Comparison of ENCODE assay signal across 17 cellular contexts in the genomic region with DNA sequence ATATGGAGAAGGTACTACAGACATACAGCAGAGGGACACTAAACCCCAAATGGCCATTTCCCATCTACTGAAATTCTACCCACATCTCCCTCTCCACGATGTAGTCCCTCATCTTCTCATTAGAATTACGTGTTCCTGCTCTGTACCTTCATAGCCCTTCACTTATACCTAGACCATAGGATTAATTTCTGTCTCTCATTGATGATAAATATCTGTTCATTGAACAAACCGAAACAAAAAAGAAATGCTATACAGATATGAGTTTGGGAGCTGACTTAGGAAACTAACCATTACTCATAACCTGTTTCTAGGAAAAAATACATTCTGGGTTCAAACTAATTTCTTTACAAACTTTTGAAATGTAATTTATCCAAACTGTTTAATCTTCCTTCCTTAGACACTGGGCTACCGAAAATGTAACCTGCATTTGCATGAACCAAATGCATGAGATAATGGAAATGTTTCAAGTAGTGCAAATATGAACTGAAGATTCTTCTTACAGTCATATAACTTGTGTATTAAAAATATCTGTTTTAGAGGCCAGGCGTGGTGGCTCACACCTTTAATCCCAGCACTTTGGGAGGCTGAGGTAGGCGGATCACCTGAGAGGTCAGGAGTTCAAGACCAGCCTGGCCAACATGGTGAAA.
A peak's percentile ranks its signal among the peaks of the same experiment; 100 is the strongest.
DNase-seq lines count a peak whose midpoint lies in the region; ATAC-seq, FAIRE-seq and TF ChIP-seq lines count a peak whose summit lies in the region.
"Had no signal": no experiment of that assay in that cellular context is flagged by ENCODE, and none has a peak within 500 bp of the region (broad histone marks: within the 10 kb centered on the region; RNA-seq: fewer than 3 reads in every experiment).

No MANE protein-coding gene starts in this region.

- H3K79me2 ChIP-seq in K562 (ENCODE audit: control insufficient read depth, insufficient read depth, low read length) (no peaks in the 10 kb centered on the region), OCI-LY7 (ENCODE audit: insufficient read depth, low read depth, low read length) (no peaks in the 10 kb centered on the region)

- in situ Hi-C loops in K562 (cut with MboI): no loop called here

- H3K9me3 Mint-ChIP-seq in activated T-cell treated with anti-CD3 and anti-CD28 coated beads, Interleukin-2, amount 50 U/mL, for 72 hours: no peaks in the 10 kb centered on the region
- no peaks in the 10 kb centered on the region for H3K9me3 Mint-ChIP-seq in activated CD8-positive, alpha-beta T cell treated with anti-CD3 and anti-CD28 coated beads for 36 hours
- no peaks in the 10 kb centered on the region for H3K9me3 Mint-ChIP-seq in stimulated activated effector memory CD8-positive, alpha-beta T cell treated with anti-CD3 and anti-CD28 coated beads, Interleukin-12 subunit alpha, Interleukin-12 subunit beta, amount 100 ng/mL, for 72 hours
- H3K9me3 Mint-ChIP-seq: CD14-positive monocyte, HFFc6 had no signal

- TF ChIP-seq EP300 in K562 (IDR thresholded peaks at IDR 0.05; ENCODE audit: low read length): no peak

- no peak overlapping the region for H2AFZ ChIP-seq in K562 (ENCODE audit: low read depth, low read length)
- no peak overlapping the region for H2AFZ ChIP-seq in OCI-LY7 (ENCODE audit: low read length)
- H2AFZ ChIP-seq: PC-9 had no signal

- H3K4me1 Mint-ChIP-seq in activated T-cell treated with anti-CD3 and anti-CD28 coated beads, Interleukin-2, amount 50 U/mL, for 72 hours (ENCODE audit: low read depth): peaks cover 42% of the 10 kb centered on the region
- H3K4me1 Mint-ChIP-seq in activated CD8-positive, alpha-beta T cell treated with anti-CD3 and anti-CD28 coated beads for 36 hours (ENCODE audit: low read depth): peaks cover 44% of the 10 kb centered on the region
- peaks cover 14% of the 10 kb centered on the region for H3K4me1 Mint-ChIP-seq in stimulated activated effector memory CD8-positive, alpha-beta T cell treated with anti-CD3 and anti-CD28 coated beads, Interleukin-12 subunit alpha, Interleukin-12 subunit beta, amount 100 ng/mL, for 72 hours
- H3K4me1 Mint-ChIP-seq: CD14-positive monocyte had no signal

- H3K9me2 ChIP-seq in OCI-LY7 (ENCODE audit: insufficient read depth, low read length): no peaks in the 10 kb centered on the region

- H3K36me3 ChIP-seq in K562 (ENCODE audit: control insufficient read depth, insufficient read depth, low read length): no peaks in the 10 kb centered on the region
- H3K36me3 ChIP-seq in OCI-LY7 (ENCODE audit: insufficient read depth, low read length): peaks cover 55% of the 10 kb centered on the region

- FAIRE-seq in K562 (lab: Jason Lieb, UNC): no peak

- no peaks in the 10 kb centered on the region for H3K27me3 Mint-ChIP-seq in activated T-cell treated with anti-CD3 and anti-CD28 coated beads, Interleukin-2, amount 50 U/mL, for 72 hours (ENCODE audit: low read depth)
- no peaks in the 10 kb centered on the region for H3K27me3 Mint-ChIP-seq in activated CD8-positive, alpha-beta T cell treated with anti-CD3 and anti-CD28 coated beads for 36 hours

- intact Hi-C loops in activated CD8-positive, alpha-beta T cell treated with anti-CD3 and anti-CD28 coated beads for 36 hours (cut with micrococcal nuclease): no loop called here
- intact Hi-C loops in K562 (cut with micrococcal nuclease) (no loop called here), OCI-LY7 (cut with micrococcal nuclease; ENCODE audit: unreplicated experiment) (no loop called here)

- no peak for TF ChIP-seq CTCF in activated CD8-positive, alpha-beta T cell treated with anti-CD3 and anti-CD28 coated beads for 36 hours (IDR thresholded peaks at IDR 0.05)
- TF ChIP-seq CTCF in K562 (IDR thresholded peaks at IDR 0.05 in 2 of 3, conservative IDR thresholded peaks at IDR 0.05 in 1 of 3; ENCODE audit: insufficient read depth in 2 of 3, low read depth in 1 of 3, low read length in 3 of 3): no peak
- TF ChIP-seq CTCF in OCI-LY7 (conservative IDR thresholded peaks at IDR 0.05; ENCODE audit: low read length): no peak

- H4K20me1 ChIP-seq in K562 (replicated peaks; ENCODE audit: control insufficient read depth, insufficient read depth, low read length) (no peaks in the 10 kb centered on the region), OCI-LY7 (ENCODE audit: insufficient read depth, low read length) (no peaks in the 10 kb centered on the region)

- peaks cover 0 to 8% of the 10 kb centered on the region in 2 experiments; a peak in 2 of 5 replicates for H3K27me3 ChIP-seq in K562 (ENCODE audit: control insufficient read depth in 2 of 2, insufficient read depth in 2 of 2, low read length in 2 of 2)

- CTCF ChIA-PET in activated CD8-positive, alpha-beta T cell treated with anti-CD3 and anti-CD28 coated beads for 36 hours (lab: Charles Lee): interaction anchor here (1.8 kb wide), 1 partner anchor 8 kb away, joined by 4 read pairs; no protein-coding TSS in a partner anchor
- CTCF ChIA-PET in K562 (lab: Yijun Ruan, JAX; ENCODE audit: low intra/inter-chr PET ratio): no interaction called here
- CTCF ChIA-PET in OCI-LY7 (lab: Charles Lee; ENCODE audit: unreplicated experiment): no interaction called here

- no peak overlapping the region for H3K27ac ChIP-seq in K562 (ENCODE audit: extremely low read depth, low read depth, low read length)
- no peak overlapping the region for H3K27ac ChIP-seq in OCI-LY7 (ENCODE audit: low read depth, low read length, poor library complexity, severe bottlenecking)
- H3K27ac ChIP-seq: PC-9, SK-N-MC had no signal

- no peak for TF ChIP-seq POLR2A in K562 (conservative IDR thresholded peaks at IDR 0.05)

- POLR2A ChIA-PET in activated CD8-positive, alpha-beta T cell treated with anti-CD3 and anti-CD28 coated beads for 36 hours (lab: Charles Lee): interaction anchor here (1.0 to 1.4 kb wide), 2 partner anchors 18 to 20 kb away, joined by 3 to 4 read pairs; no protein-coding TSS in a partner anchor
- POLR2A ChIA-PET in K562 (lab: Yijun Ruan, JAX) (interaction anchor here (1.1 kb wide), 1 partner anchor 10 kb away, joined by 4 read pairs; no protein-coding TSS in a partner anchor), OCI-LY7 (lab: Charles Lee) (interaction anchor here (0.7 kb wide), 1 partner anchor 426 kb away, joined by 8 read pairs; no protein-coding TSS in a partner anchor)

- WGBS in K562 (ENCODE audit: insufficient coverage, low coverage, missing lambda C conversion rate): 11% methylated on average over 6 of the region's 6 CpGs

- H3K4me2 ChIP-seq in K562 (ENCODE audit: insufficient read depth, low read length): no peak overlapping the region; the same call in 1 of the 2 replicates
- H3K4me2 ChIP-seq in OCI-LY7 (ENCODE audit: low read length): no peak overlapping the region
- H3K4me2 ChIP-seq: PC-9 had no signal

- H3K4me3 Mint-ChIP-seq in activated T-cell treated with anti-CD3 and anti-CD28 coated beads, Interleukin-2, amount 50 U/mL, for 72 hours: peak overlapping the region in 1 of 2 donors; percentile 39
- H3K4me3 Mint-ChIP-seq in activated CD8-positive, alpha-beta T cell treated with anti-CD3 and anti-CD28 coated beads for 36 hours: no peak overlapping the region
- H3K4me3 Mint-ChIP-seq in stimulated activated effector memory CD8-positive, alpha-beta T cell treated with anti-CD3 and anti-CD28 coated beads, Interleukin-12 subunit alpha, Interleukin-12 subunit beta, amount 100 ng/mL, for 72 hours: no peak overlapping the region
- H3K4me3 Mint-ChIP-seq: CD14-positive monocyte, HFFc6 had no signal

- H3K4me3 ChIP-seq in K562 (no peak overlapping the region), OCI-LY7 (ENCODE audit: low read depth, low read length, poor library complexity, severe bottlenecking) (no peak overlapping the region)
- H3K4me3 ChIP-seq: PC-9 had no signal

- ATAC-seq in activated T-cell treated with anti-CD3 and anti-CD28 coated beads, Interleukin-2, amount 50 U/mL, for 72 hours (replicated peaks in 1 of 2): peak; percentile 64 to 75
- ATAC-seq in activated CD8-positive, alpha-beta T cell treated with anti-CD3 and anti-CD28 coated beads for 36 hours: peak; percentile 69
- ATAC-seq in K562 (no peak), GM18868 (IDR thresholded peaks at IDR 0.05; ENCODE audit: unreplicated experiment) (no peak)
- ATAC-seq in stimulated activated effector memory CD8-positive, alpha-beta T cell treated with anti-CD3 and anti-CD28 coated beads, Interleukin-12 subunit alpha, Interleukin-12 subunit beta, amount 100 ng/mL, for 72 hours: peak; percentile 89

- H3K36me3 Mint-ChIP-seq in activated T-cell treated with anti-CD3 and anti-CD28 coated beads, Interleukin-2, amount 50 U/mL, for 72 hours (ENCODE audit: insufficient read depth in 2 of 2): peaks cover 0 to 24% of the 10 kb centered on the region in 2 donors
- H3K36me3 Mint-ChIP-seq in activated CD8-positive, alpha-beta T cell treated with anti-CD3 and anti-CD28 coated beads for 36 hours (ENCODE audit: low read depth): peaks cover 47% of the 10 kb centered on the region
- H3K36me3 Mint-ChIP-seq in stimulated activated effector memory CD8-positive, alpha-beta T cell treated with anti-CD3 and anti-CD28 coated beads, Interleukin-12 subunit alpha, Interleukin-12 subunit beta, amount 100 ng/mL, for 72 hours: peaks cover 16% of the 10 kb centered on the region
- H3K36me3 Mint-ChIP-seq: CD14-positive monocyte had no signal

- H3K9me3 ChIP-seq in K562 (replicated peaks; ENCODE audit: control insufficient read depth, insufficient read depth, low read depth, low read length): no peaks in the 10 kb centered on the region
- no peaks in the 10 kb centered on the region for H3K9me3 ChIP-seq in OCI-LY7 (ENCODE audit: low read length)

- H3K27ac Mint-ChIP-seq in activated T-cell treated with anti-CD3 and anti-CD28 coated beads, Interleukin-2, amount 50 U/mL, for 72 hours: no peak overlapping the region
- H3K27ac Mint-ChIP-seq in activated CD8-positive, alpha-beta T cell treated with anti-CD3 and anti-CD28 coated beads for 36 hours: no peak overlapping the region
- H3K27ac Mint-ChIP-seq in stimulated activated effector memory CD8-positive, alpha-beta T cell treated with anti-CD3 and anti-CD28 coated beads, Interleukin-12 subunit alpha, Interleukin-12 subunit beta, amount 100 ng/mL, for 72 hours: no peak overlapping the region
- H3K27ac Mint-ChIP-seq: CD14-positive monocyte, HFFc6 had no signal

- DNase-seq in activated T-cell treated with anti-CD3 and anti-CD28 coated beads, Interleukin-2, amount 50 U/mL, for 72 hours: no peak
- no peak for DNase-seq in activated T-cell treated with anti-CD3 and anti-CD28 coated beads for 4 hours
- no peak for DNase-seq in activated CD8-positive, alpha-beta T cell treated with anti-CD3 and anti-CD28 coated beads for 36 hours
- DNase-seq in K562 (ENCODE audit: extremely low read depth in 1 of 4, low spot score in 3 of 4): no peak
- DNase-seq in stimulated activated effector memory CD8-positive, alpha-beta T cell treated with anti-CD3 and anti-CD28 coated beads, Interleukin-12 subunit alpha, Interleukin-12 subunit beta, amount 100 ng/mL, for 72 hours (ENCODE audit: low spot score in 2 of 2): no peak
- DNase-seq in OCI-LY7 (ENCODE audit: low spot score): no peak
- DNase-seq: AML-193, DMS79 treated with DMSO at 0.1 percent for 48 hours, HFFc6, KBM-7, NCI-H1694 treated with DMSO at 0.1 percent for 48 hours, NCI-H510A treated with DMSO at 0.1 percent for 48 hours, NCI-H774, PC-9 had no signal

- H3K4me1 ChIP-seq in K562 (replicated peaks in 1 of 2; ENCODE audit: control insufficient read depth in 2 of 2, insufficient read depth in 2 of 2, low read length in 2 of 2) (no peaks in the 10 kb centered on the region), OCI-LY7 (ENCODE audit: insufficient read depth, low read length, poor library complexity, severe bottlenecking) (no peaks in the 10 kb centered on the region)

- BruUV-seq in K562 (replicated peaks; lab: Mats Ljungman, UMichigan) (no TSS peak), OCI-LY7 (replicated peaks; lab: Mats Ljungman, UMichigan) (no TSS peak)

- no peak overlapping the region for H3K9ac ChIP-seq in K562 (ENCODE audit: insufficient read depth in 1 of 2, low read depth in 2 of 2, low read length in 2 of 2)

- TF ChIP-seq RAD21 in K562 (CRISPR knock-in tag; conservative IDR thresholded peaks at IDR 0.05 in 1 of 2, IDR thresholded peaks at IDR 0.05 in 1 of 2): peak; percentile 13 to 15; a peak in 1 of 4 replicates

- H3K9me1 ChIP-seq in K562 (ENCODE audit: control insufficient read depth, insufficient read depth, low read length): no peaks in the 10 kb centered on the region

Comparison
In these comparisons a context has a peak if more than half of its experiments do, and no peak if none do; other contexts are left out.
1. ATAC-seq: peak in activated T-cell treated with anti-CD3 and anti-CD28 coated beads, Interleukin-2, amount 50 U/mL, for 72 hours (2 of 2), activated CD8-positive, alpha-beta T cell treated with anti-CD3 and anti-CD28 coated beads for 36 hours (single experiment) and stimulated activated effector memory CD8-positive, alpha-beta T cell treated with anti-CD3 and anti-CD28 coated beads, Interleukin-12 subunit alpha, Interleukin-12 subunit beta, amount 100 ng/mL, for 72 hours (single experiment); none in K562 (single experiment) and GM18868 (single experiment).